19 cellular contexts compared by ENCODE assay signal in the genomic region with DNA sequence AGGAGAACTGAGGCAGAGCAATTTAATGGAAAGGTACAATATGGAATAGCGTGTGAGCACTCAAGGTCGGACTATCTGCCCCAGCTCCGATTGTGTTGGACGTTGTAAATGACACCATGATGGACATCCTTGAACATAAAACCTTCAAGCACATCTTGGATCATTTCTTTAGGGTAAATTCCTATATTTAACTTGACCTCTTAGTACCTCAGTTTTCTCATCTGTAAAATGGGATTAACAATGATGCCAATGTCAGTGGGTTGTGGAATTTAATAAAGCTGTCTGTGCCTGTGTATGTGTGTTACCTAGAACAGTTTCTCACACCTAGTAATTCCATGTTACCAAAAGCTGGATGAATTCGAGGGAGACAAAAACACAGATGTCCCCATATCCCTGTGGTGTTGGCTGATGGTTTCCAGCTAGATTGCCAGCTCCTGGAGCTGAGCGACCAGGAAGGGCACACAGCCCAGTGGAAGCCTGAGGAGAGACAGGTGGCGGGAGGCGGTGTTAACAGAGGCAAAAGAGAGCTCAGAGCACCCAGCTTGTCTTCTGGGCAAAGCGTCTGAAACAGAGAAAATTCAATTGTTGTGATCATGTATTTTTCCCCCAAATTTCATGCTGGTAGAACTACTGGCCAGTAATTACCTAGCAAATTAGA. TPM values are rescaled to one million over a fixed set of nuclear protein-coding genes. Genes with fewer than 3 reads are reported as not detected.
A peak's percentile ranks its signal among the peaks of the same experiment; 100 is the strongest.
DNase-seq lines count a peak whose midpoint lies in the region; ATAC-seq and TF ChIP-seq lines count a peak whose summit lies in the region.
"Had no signal": no experiment of that assay in that cellular context is flagged by ENCODE, and none has a peak within 500 bp of the region (broad histone marks: within the 10 kb centered on the region; RNA-seq: fewer than 3 reads in every experiment).

No MANE protein-coding gene starts in this region.

- no peak for TF ChIP-seq POLR2A in sigmoid colon (IDR thresholded peaks at IDR 0.05)

- no peaks in the 10 kb centered on the region for H3K36me3 ChIP-seq in BLaER1 treated with 17β-estradiol and CSF1 and Interleukin-3, amounts not matched to agents 10 nM and 100 nM
- H3K36me3 ChIP-seq in left lung: no peaks in the 10 kb centered on the region
- no peaks in the 10 kb centered on the region for H3K36me3 ChIP-seq in sigmoid colon
- H3K36me3 ChIP-seq: SJSA1 had no signal

- H3K9me3 ChIP-seq in BLaER1 treated with 17β-estradiol and CSF1 and Interleukin-3, amounts not matched to agents 10 nM and 100 nM (replicated peaks in 1 of 11): peaks cover 0 to 16% (median 7%) of the 10 kb centered on the region in 11 experiments; a peak in 16 of 22 replicates
- H3K9me3 ChIP-seq in left lung (no peaks in the 10 kb centered on the region), sigmoid colon (no peaks in the 10 kb centered on the region)
- H3K9me3 ChIP-seq: SJSA1 had no signal

- TF ChIP-seq CTCF in left lung (IDR thresholded peaks at IDR 0.05) (no peak), sigmoid colon (IDR thresholded peaks at IDR 0.05) (no peak)

- H3K4me3 ChIP-seq in BLaER1 treated with 17β-estradiol and CSF1 and Interleukin-3, amounts not matched to agents 10 nM and 100 nM: no peak overlapping the region
- H3K4me3 ChIP-seq in left lung (no peak overlapping the region), sigmoid colon (no peak overlapping the region)
- H3K4me3 ChIP-seq: SJSA1 had no signal

- 84 to 87% methylated on average over 9 of the region's 9 CpGs for WGBS in sigmoid colon, 2 donors

- H4K20me1 ChIP-seq in BLaER1 treated with 17β-estradiol and CSF1 and Interleukin-3, amounts not matched to agents 10 nM and 100 nM: no peaks in the 10 kb centered on the region

- intact Hi-C loops in left lung (cut with DNase I): no loop called here
- intact Hi-C loops in sigmoid colon (cut with DNase I): no loop called here

- H3K4me1 ChIP-seq in BLaER1 treated with 17β-estradiol and CSF1 and Interleukin-3, amounts not matched to agents 10 nM and 100 nM: peaks cover 8 to 70% (median 58%) of the 10 kb centered on the region in 10 experiments
- no peaks in the 10 kb centered on the region for H3K4me1 ChIP-seq in left lung
- no peaks in the 10 kb centered on the region for H3K4me1 ChIP-seq in sigmoid colon
- H3K4me1 ChIP-seq: SJSA1 had no signal

- peak overlapping the region in 9 of 11 experiments; percentile 50 to 81 (median 61); a peak in 18 of 22 replicates for H3K4me2 ChIP-seq in BLaER1 treated with 17β-estradiol and CSF1 and Interleukin-3, amounts not matched to agents 10 nM and 100 nM

- ATAC-seq in left lung (no peak), HG03378 (IDR thresholded peaks at IDR 0.05; ENCODE audit: unreplicated experiment) (no peak)
- ATAC-seq: HCT116 had no signal

- no peak overlapping the region for H3K9ac ChIP-seq in BLaER1 treated with 17β-estradiol and CSF1 and Interleukin-3, amounts not matched to agents 10 nM and 100 nM

- H3K27me3 ChIP-seq in BLaER1 treated with 17β-estradiol and CSF1 and Interleukin-3, amounts not matched to agents 10 nM and 100 nM: no peaks in the 10 kb centered on the region
- H3K27me3 ChIP-seq in left lung (no peaks in the 10 kb centered on the region), sigmoid colon (no peaks in the 10 kb centered on the region)

- no peak for TF ChIP-seq EP300 in sigmoid colon (IDR thresholded peaks at IDR 0.05)

- no peak overlapping the region for H3K27ac ChIP-seq in BLaER1 treated with 17β-estradiol and CSF1 and Interleukin-3, amounts not matched to agents 10 nM and 100 nM
- no peak overlapping the region for H3K27ac ChIP-seq in left lung
- H3K27ac ChIP-seq in sigmoid colon: no peak overlapping the region
- H3K27ac ChIP-seq: SJSA1 had no signal

- DNase-seq in DMS 273 treated with DMSO at 0.1 percent for 48 hours (lab: John Stamatoyannopoulos, UW): peak; percentile 43
- DNase-seq in NCI-H446 (lab: John Stamatoyannopoulos, UW): peak; percentile 48 to 85
- DNase-seq in cerebellar cortex (ENCODE audit: low spot score): peak; percentile 92
- no peak for DNase-seq in left lung
- no peak for DNase-seq in sigmoid colon
- DNase-seq in Ammon's horn (ENCODE audit: low spot score): no peak
- DNase-seq: CD4-positive, alpha-beta memory T cell; GF-D8; Kasumi-1; NCI-H1436; NCI-H2029; NCI-H526 treated with DMSO at 0.1 percent for 48 hours; T-helper 1 cell had no signal

RNA-seq across cellular contexts. Expression of a gene that starts 32.6 kb away (rescaled TPM):
- 10 to 100 TPM; 25.9 to 45.9 TPM for total RNA-seq in left lung
- total RNA-seq in sigmoid colon: 1 to 10 TPM; 2.9 to 8.6 (median 5.1) TPM
- polyA plus RNA-seq in sigmoid colon: 1 to 10 TPM in 2 of 3 donors, under 1 TPM in 1; 0.69 to 7.7 (median 4.2) TPM
- total RNA-seq: CD4-positive, alpha-beta memory T cell; OCI-LY7; SJSA1 had no signal
- polyA plus RNA-seq: BJ; CD4-positive, alpha-beta memory T cell had no signal

Comparison
In these comparisons a context has a peak if more than half of its experiments do, and no peak if none do; other contexts are left out.
1. DNase-seq: peak in DMS 273 treated with DMSO at 0.1 percent for 48 hours (single experiment), NCI-H446 (2 of 2) and cerebellar cortex (single experiment); none in left lung (0 of 2), sigmoid colon (single experiment) and Ammon's horn (single experiment).